In genomic region chr4:53601251-53601764, GRCh38 we compare ENCODE assay signal across 7 cellular contexts. TPM values are rescaled to one million over a fixed set of nuclear protein-coding genes. Genes with fewer than 3 reads are reported as not detected.
A peak's percentile ranks its signal among the peaks of the same experiment; 100 is the strongest.
DNase-seq lines count a peak whose midpoint lies in the region; ATAC-seq and TF ChIP-seq lines count a peak whose summit lies in the region.

No MANE protein-coding gene starts in this region.

- no peak overlapping the region for H3K27ac Mint-ChIP-seq in chondrocyte (ENCODE audit: unreplicated experiment)

- H3K36me3 Mint-ChIP-seq in chondrocyte (ENCODE audit: low read depth): no peaks in the 10 kb centered on the region

- H3K4me3 Mint-ChIP-seq in chondrocyte (ENCODE audit: unreplicated experiment): no peak overlapping the region

- intact Hi-C loops in ovary (cut with DNase I): no loop called here

- ATAC-seq in GM18511 (IDR thresholded peaks at IDR 0.05; ENCODE audit: unreplicated experiment) (peak; percentile 79), HG02759 (IDR thresholded peaks at IDR 0.05; ENCODE audit: unreplicated experiment) (peak; percentile 81), HG02852 (IDR thresholded peaks at IDR 0.05; ENCODE audit: unreplicated experiment) (no peak)

- H3K4me1 Mint-ChIP-seq in chondrocyte (ENCODE audit: low read depth): peaks cover 26% of the 10 kb centered on the region

- TF ChIP-seq POLR2A in ovary (IDR thresholded peaks at IDR 0.05): no peak

- no peaks in the 10 kb centered on the region for H3K27me3 ChIP-seq in ovary

- TF ChIP-seq EP300 in ovary (IDR thresholded peaks at IDR 0.05): no peak

- H3K36me3 ChIP-seq in ovary: no peaks in the 10 kb centered on the region

- TF ChIP-seq CTCF in chondrocyte (IDR thresholded peaks at IDR 0.05) (peak; percentile 54), ovary (IDR thresholded peaks at IDR 0.05) (no peak)

- DNase-seq in NCI-H2081 (lab: John Stamatoyannopoulos, UW) (peak; percentile 90 to 95), chondrocyte (ENCODE audit: low spot score) (no peak), ovary (peak in 4 of 5 donors; percentile 23 to 38 (median 27)), NCI-H2227 (lab: John Stamatoyannopoulos, UW; ENCODE audit: unreplicated experiment) (no peak)

- no peak overlapping the region for H3K27ac ChIP-seq in ovary

- no peaks in the 10 kb centered on the region for H3K9me3 ChIP-seq in ovary

- no peaks in the 10 kb centered on the region for H3K4me1 ChIP-seq in ovary (ENCODE audit: insufficient read depth)

- peaks cover 4% of the 10 kb centered on the region for H3K9me3 Mint-ChIP-seq in chondrocyte (ENCODE audit: low read depth)

- no peaks in the 10 kb centered on the region for H3K27me3 Mint-ChIP-seq in chondrocyte (ENCODE audit: low read depth)

- 77 to 83% (median 81%) methylated on average over 9 of the region's 9 CpGs for WGBS in ovary, 3 donors

- H3K4me3 ChIP-seq in ovary: no peak overlapping the region

RNA-seq across cellular contexts. Expression of gene LNX1, which starts 10.0 kb away (rescaled TPM):
- total RNA-seq in chondrocyte (1.1 to 2.3 TPM (median 1.8 TPM) in 3 replicates), ovary (1 to 10 TPM in 4 of 7 donors, under 1 TPM in 3; 0.35 to 4.4 (median 1.5) TPM)
- polyA plus RNA-seq in ovary: 1 to 10 TPM; 1.0 to 2.2 TPM

Comparison
In these comparisons a context has a peak if more than half of its experiments do, and no peak if none do; other contexts are left out.
1. DNase-seq: peak in NCI-H2081 (2 of 2) and ovary (4 of 5); none in chondrocyte (single experiment) and NCI-H2227 (single experiment).